8 cellular contexts compared by ENCODE assay signal in the genomic region with DNA sequence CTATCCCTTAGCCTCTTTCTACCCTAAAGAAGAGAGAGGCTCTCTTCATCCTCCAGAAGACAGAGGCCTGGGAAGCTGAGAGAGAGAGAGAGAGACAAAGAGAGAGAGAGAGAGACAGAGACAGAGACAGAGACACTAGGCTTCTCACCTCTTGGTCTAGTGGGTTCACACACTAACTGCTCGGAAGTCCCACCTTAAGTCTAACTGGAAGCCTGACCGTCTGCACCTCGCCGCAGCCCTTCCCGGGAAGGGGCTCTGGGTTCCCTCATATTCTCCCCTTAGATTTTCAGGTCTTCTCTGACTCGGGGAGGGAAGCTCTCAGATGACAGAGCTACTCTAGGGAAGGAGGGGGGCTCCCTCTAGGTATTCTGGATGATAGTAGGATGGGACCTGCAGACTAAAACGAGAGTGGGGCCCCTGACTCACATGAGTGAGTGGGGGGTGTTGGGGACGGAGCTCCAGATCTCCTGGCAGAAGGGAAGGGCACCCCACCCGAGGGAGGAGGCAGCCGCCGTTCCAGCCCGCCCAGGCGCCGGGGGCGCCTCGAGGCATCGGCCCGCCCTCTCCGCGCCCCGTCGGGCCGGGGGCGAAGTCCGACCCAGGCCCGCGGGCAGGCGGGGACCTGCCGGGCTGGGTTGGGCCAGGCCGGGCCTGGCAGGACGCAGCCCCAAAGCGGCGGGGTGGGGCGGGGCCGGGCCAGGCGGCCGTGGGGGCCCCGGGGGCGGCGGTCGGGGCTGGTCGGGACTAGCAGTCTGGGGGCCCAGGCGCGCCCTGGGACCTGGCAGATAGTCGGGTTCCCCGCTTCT. TPM values are rescaled to one million over a fixed set of nuclear protein-coding genes. Genes with fewer than 3 reads are reported as not detected.
DNase-seq lines count a peak whose midpoint lies in the region; ATAC-seq, FAIRE-seq and TF ChIP-seq lines count a peak whose summit lies in the region.

No MANE protein-coding gene starts in this region.

- no peak for TF ChIP-seq EP300 in stomach (IDR thresholded peaks at IDR 0.05)

- intact Hi-C loops in stomach (cut with DNase I; ENCODE audit: low total_unique reads), result no loop called here

- H3K27ac ChIP-seq in DND-41 (ENCODE audit: low read length) (no peak overlapping the region), angular gyrus (ENCODE audit: low read depth, low read length) (peak overlapping the region; percentile 92), stomach (peak overlapping the region; percentile 92 to 100 (median 99))

- 0 to 3% (median 1%) methylated on average over 6 to 46 of the region's 46 CpGs for WGBS in stomach, 5 donors

- no peaks in the 10 kb centered on the region; the same call in 1 of the 2 replicates for H4K20me1 ChIP-seq in DND-41 (ENCODE audit: insufficient read depth, low read length)

- H3K9me3 ChIP-seq in DND-41 (ENCODE audit: insufficient read depth, low read length, severe bottlenecking) (no peaks in the 10 kb centered on the region), stomach (no peaks in the 10 kb centered on the region)

- peaks cover 23% of the 10 kb centered on the region for H3K79me2 ChIP-seq in DND-41 (ENCODE audit: insufficient read depth, low read length)

- H3K36me3 ChIP-seq in DND-41 (ENCODE audit: insufficient read depth, low read length) (no peaks in the 10 kb centered on the region; the same call in 1 of the 2 replicates), kidney epithelial cell (ENCODE audit: control insufficient read depth, insufficient read depth, low read length) (no peaks in the 10 kb centered on the region), stomach (no peaks in the 10 kb centered on the region)

- H3K4me1 ChIP-seq in DND-41 (ENCODE audit: insufficient read depth, low read length), result peaks cover 50% of the 10 kb centered on the region
- peaks cover 62 to 72% (median 64%) of the 10 kb centered on the region in 4 donors for H3K4me1 ChIP-seq in stomach

- DNase-seq in DND-41 (no peak), kidney epithelial cell (ENCODE audit: low read depth) (no peak), stomach (no peak), globus pallidus (ENCODE audit: low spot score) (no peak), HTR-8/SVneo (ENCODE audit: insufficient read length, low spot score) (no peak), NCI-H1105 (lab: John Stamatoyannopoulos, UW) (no peak)

- peak overlapping the region; percentile 78 for H3K4me2 ChIP-seq in DND-41 (ENCODE audit: insufficient read depth, low read length)

- no peak for TF ChIP-seq CTCF in DND-41 (IDR thresholded peaks at IDR 0.05; ENCODE audit: borderline replicate concordance, extremely low read depth, low read length, poor library complexity, severe bottlenecking)
- no peak for TF ChIP-seq CTCF in kidney epithelial cell (IDR thresholded peaks at IDR 0.05; ENCODE audit: insufficient read depth, low read length, poor library complexity, severe bottlenecking)
- no peak for TF ChIP-seq CTCF in stomach (IDR thresholded peaks at IDR 0.05)

- TF ChIP-seq POLR2A in stomach (IDR thresholded peaks at IDR 0.05), result no peak

- ATAC-seq in DND-41 (ENCODE audit: insufficient read depth, low read depth), result no peak
- ATAC-seq in HG03175 (IDR thresholded peaks at IDR 0.05; ENCODE audit: unreplicated experiment), result peak; percentile 2

- H3K4me3 ChIP-seq in DND-41 (ENCODE audit: low read depth in 1 of 2, low read length in 2 of 2) (no peak overlapping the region), kidney epithelial cell (ENCODE audit: low read depth, low read length) (peak overlapping the region; percentile 23), stomach (peak overlapping the region; percentile 79 to 93 (median 86))

- no peak overlapping the region for H2AFZ ChIP-seq in DND-41 (ENCODE audit: low read depth, low read length)

- FAIRE-seq in HTR-8/SVneo (lab: Jason Lieb, UNC), result no peak

- peak overlapping the region; percentile 79; the same call in 1 of the 2 replicates for H3K9ac ChIP-seq in DND-41 (ENCODE audit: low read depth, low read length)

- H3K27me3 ChIP-seq in DND-41 (ENCODE audit: insufficient read depth, low read length, poor library complexity) (no peaks in the 10 kb centered on the region), kidney epithelial cell (ENCODE audit: control insufficient read depth, insufficient read depth, low read length) (no peaks in the 10 kb centered on the region), stomach (no peaks in the 10 kb centered on the region)

RNA-seq across cellular contexts. Expression of gene JUNB, which starts 2.0 kb away (rescaled TPM):
- 395 and 431 TPM in 2 replicates for total RNA-seq in kidney epithelial cell
- 100 to 1,000 TPM; 178 to 625 (median 336) TPM for total RNA-seq in stomach
- 100 to 1,000 TPM; 128 to 152 (median 136) TPM for polyA plus RNA-seq in stomach

RNA-seq across cellular contexts. Expression of gene PRDX2, which starts 12.3 kb away (rescaled TPM):
- total RNA-seq in kidney epithelial cell, result 366 and 396 TPM in 2 replicates
- total RNA-seq in stomach, result 100 to 1,000 TPM; 118 to 284 (median 129) TPM
- 100 to 1,000 TPM; 213 to 257 (median 240) TPM for polyA plus RNA-seq in stomach

RNA-seq across cellular contexts. Expression of gene THSD8, which starts 12.6 kb away (rescaled TPM):
- total RNA-seq in kidney epithelial cell (not detected in 2 replicates), stomach (not detected)
- 1 to 10 TPM; 2.9 to 8.3 (median 5.1) TPM for polyA plus RNA-seq in stomach

RNA-seq across cellular contexts. Expression of gene HOOK2, which starts 13.9 kb away (rescaled TPM):
- total RNA-seq in kidney epithelial cell (38.7 and 44.1 TPM in 2 replicates), stomach (100 to 1,000 TPM in 3 of 5 donors, 10 to 100 TPM in 2; 33.0 to 797 (median 303) TPM)
- polyA plus RNA-seq in stomach, result 10 to 100 TPM; 30.1 to 74.1 (median 66.7) TPM

RNA-seq across cellular contexts. Expression of gene RNASEH2A, which starts 17.1 kb away (rescaled TPM):
- 17.0 and 24.8 TPM in 2 replicates for total RNA-seq in kidney epithelial cell
- 10 to 100 TPM in 2 of 5 donors, 1 to 10 TPM in 2, under 1 TPM in 1; 0.45 to 36.2 (median 6.2) TPM for total RNA-seq in stomach
- 10 to 100 TPM in 1 of 3 donors, 1 to 10 TPM in 2; 5.4 to 10.6 (median 6.4) TPM for polyA plus RNA-seq in stomach

Comparison
In these comparisons a context has a peak if more than half of its experiments do, and no peak if none do; other contexts are left out.
1. H3K4me3 ChIP-seq: peak in kidney epithelial cell (single experiment) and stomach (4 of 4); none in DND-41 (0 of 2).